Comparison of ENCODE assay signal across 1 cellular context in the genomic region with DNA sequence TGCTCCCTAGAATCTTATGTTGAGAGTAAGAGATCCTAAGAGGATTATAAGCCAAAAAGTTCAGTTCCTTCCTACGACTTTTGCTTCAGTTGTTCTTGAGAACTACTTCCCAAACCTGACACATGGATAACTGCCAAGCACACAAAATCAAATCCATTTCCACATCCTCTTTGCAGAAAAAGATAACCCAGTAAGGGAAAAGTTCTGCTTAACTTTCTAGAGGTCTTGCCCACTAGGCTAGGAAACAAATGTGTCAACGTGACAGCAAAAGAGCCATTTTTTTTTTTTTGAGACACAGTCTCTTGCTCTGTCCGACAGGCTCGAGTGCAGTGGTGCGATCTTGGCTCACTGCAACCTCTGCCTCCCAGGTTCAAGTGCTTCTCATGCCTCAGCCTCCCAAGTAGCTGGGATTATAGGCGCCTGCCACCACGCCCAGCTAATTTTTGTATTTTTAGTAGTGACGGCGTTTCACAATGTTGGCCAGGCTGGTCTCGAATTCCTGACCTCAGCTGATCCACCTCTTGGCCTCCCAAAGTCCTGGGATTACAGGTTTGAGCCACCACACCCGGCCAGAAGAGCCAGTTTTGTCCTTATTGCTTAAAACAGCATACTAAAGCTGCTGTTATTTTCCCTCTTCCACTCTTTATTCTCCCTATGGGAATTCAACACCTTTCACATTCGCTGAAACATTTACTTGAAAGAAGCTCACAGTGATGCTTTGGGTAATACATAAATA.
A peak's percentile ranks its signal among the peaks of the same experiment; 100 is the strongest.
TF ChIP-seq lines count a peak whose summit lies in the region.

No MANE protein-coding gene starts in this region.

TF ChIP-seq in K562, 482 proteins besides CTCF, POLR2A, EP300 and RAD21:
- TF ChIP-seq, protein P1, sequence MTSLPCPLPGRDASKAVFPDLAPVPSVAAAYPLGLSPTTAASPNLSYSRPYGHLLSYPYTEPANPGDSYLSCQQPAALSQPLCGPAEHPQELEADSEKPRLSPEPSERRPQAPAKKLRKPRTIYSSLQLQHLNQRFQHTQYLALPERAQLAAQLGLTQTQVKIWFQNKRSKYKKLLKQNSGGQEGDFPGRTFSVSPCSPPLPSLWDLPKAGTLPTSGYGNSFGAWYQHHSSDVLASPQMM (CRISPR knock-in tag; IDR thresholded peaks at IDR 0.05) = no peak
- 0 out of 2 replicates have a peak, but pooled peaks have one; percentile 9 for TF ChIP-seq TCF3 (CRISPR knock-in tag; IDR thresholded peaks at IDR 0.05)
TF ChIP-seq in K562: peak in this region for 1.
